In the genomic region with DNA sequence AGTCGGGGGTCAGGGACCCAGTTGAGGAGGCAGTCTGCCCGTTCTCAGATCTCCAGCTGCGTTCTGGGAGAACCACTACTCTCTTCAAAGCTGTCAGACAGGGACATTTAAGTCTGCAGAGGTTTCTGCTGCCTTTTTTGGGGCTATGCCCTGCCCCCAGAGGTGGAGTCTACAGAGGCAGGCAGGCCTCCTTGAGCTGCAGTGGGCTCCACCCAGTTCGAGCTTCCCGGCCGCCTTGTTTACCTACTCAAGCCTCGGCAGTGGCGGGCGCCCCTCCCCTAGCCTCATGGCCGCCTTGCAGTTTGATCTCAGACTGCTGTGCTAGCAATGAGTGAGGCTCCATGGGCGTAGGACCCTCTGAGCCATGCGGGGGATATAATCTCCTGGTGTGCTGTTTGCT, we compare ENCODE assay signal across 8 cellular contexts. TPM values are rescaled to one million over a fixed set of nuclear protein-coding genes. Genes with fewer than 3 reads are reported as not detected.
DNase-seq lines count a peak whose midpoint lies in the region; ATAC-seq and TF ChIP-seq lines count a peak whose summit lies in the region.
"Not testable (repeated sequence)": the region's sequence is repeated elsewhere in the genome, so short reads cannot be mapped to it uniquely, and the experiment has no call there.

No MANE protein-coding gene starts in this region.

- not testable (repeated sequence) for H3K36me3 Mint-ChIP-seq in nephron (ENCODE audit: low read depth)

- peak overlapping the region in 2 of 3 experiments; percentile 19 to 43 for H3K4me3 Mint-ChIP-seq in nephron

- H3K4me3 ChIP-seq in Peyer's patch (peak overlapping the region in 2 of 4 donors; percentile 40 to 52), duodenal mucosa (ENCODE audit: low read depth in 1 of 2, low read length in 2 of 2) (peak overlapping the region; percentile 60 to 63), left lung (peak overlapping the region; percentile 8 to 23), upper lobe of right lung (peak overlapping the region; percentile 35)

- not testable (repeated sequence) for H3K9me3 ChIP-seq in Peyer's patch; duodenal mucosa (ENCODE audit: control insufficient read depth in 1 of 2, low read length in 2 of 2); left lung; upper lobe of right lung

- DNase-seq in DMS53 treated with DMSO at 0.1 percent for 48 hours (lab: John Stamatoyannopoulos, UW; ENCODE audit: unreplicated experiment) (peak; percentile 32), NCI-H2081 (lab: John Stamatoyannopoulos, UW) (peak; percentile 27 to 63), NCI-H526 (lab: John Stamatoyannopoulos, UW) (peak; percentile 32 to 63), Peyer's patch (peak in 2 of 3 donors; percentile 74 to 82), left lung (peak; percentile 72 to 85), upper lobe of right lung (peak; percentile 87)

- peak; percentile 83 for ATAC-seq in left lung
- not testable (repeated sequence) for ATAC-seq in upper lobe of right lung

- not testable (repeated sequence) for H3K4me1 Mint-ChIP-seq in nephron

- not testable (repeated sequence) for H3K27me3 ChIP-seq in Peyer's patch; duodenal mucosa (ENCODE audit: control insufficient read depth in 1 of 2, insufficient read depth in 2 of 2, low read length in 2 of 2); left lung; upper lobe of right lung

- TF ChIP-seq CTCF in Peyer's patch (IDR thresholded peaks at IDR 0.05): peak in 2 of 6 experiments; percentile 18 to 24
- not testable (repeated sequence) for TF ChIP-seq CTCF in left lung (IDR thresholded peaks at IDR 0.05); nephron (IDR thresholded peaks at IDR 0.05; ENCODE audit: unreplicated experiment in 3 of 3); upper lobe of right lung (IDR thresholded peaks at IDR 0.05)

- H3K27ac ChIP-seq in Peyer's patch (peak overlapping the region in 3 of 4 donors; percentile 65 to 93 (median 82)), duodenal mucosa (ENCODE audit: low read depth, low read length) (peak overlapping the region; percentile 65), left lung (peak overlapping the region in 1 of 2 donors; percentile 50)
- H3K27ac ChIP-seq in upper lobe of right lung: not testable (repeated sequence)

- not testable (repeated sequence) for H3K27me3 Mint-ChIP-seq in nephron (ENCODE audit: low read depth)

- H3K36me3 ChIP-seq in Peyer's patch; duodenal mucosa (ENCODE audit: control insufficient read depth in 1 of 2, insufficient read depth in 2 of 2, low read length in 2 of 2); left lung; upper lobe of right lung: not testable (repeated sequence)

- intact Hi-C loops in left lung (cut with DNase I); upper lobe of right lung (cut with DNase I): not testable (repeated sequence)

- peak overlapping the region; percentile 79 to 99 (median 92) for H3K27ac Mint-ChIP-seq in nephron

- H3K4me1 ChIP-seq in Peyer's patch: peaks cover 0 to 24% (median 0%) of the 10 kb centered on the region in 4 donors
- H3K4me1 ChIP-seq in duodenal mucosa (ENCODE audit: control insufficient read depth in 1 of 2, insufficient read depth in 2 of 2, low read length in 2 of 2): peaks cover 4 to 27% of the 10 kb centered on the region in 2 donors
- H3K4me1 ChIP-seq in left lung, upper lobe of right lung: not testable (repeated sequence)

- not testable (repeated sequence) for H3K9me3 Mint-ChIP-seq in nephron

- TF ChIP-seq POLR2A in Peyer's patch (IDR thresholded peaks at IDR 0.05): not testable (repeated sequence)

- peak overlapping the region in 1 of 2 donors; percentile 55 for H3K9ac ChIP-seq in duodenal mucosa (ENCODE audit: low read depth in 1 of 2, low read length in 2 of 2)

RNA-seq across cellular contexts. Expression of a gene that starts 17.4 kb away (rescaled TPM):
- 10 to 100 TPM; 25.6 to 78.0 (median 60.0) TPM for total RNA-seq in Peyer's patch
- total RNA-seq in left lung: 1 to 10 TPM; 3.7 to 4.2 TPM
- total RNA-seq in upper lobe of right lung: 2.8 TPM

Comparison
In these comparisons a context has a peak if more than half of its experiments do, and no peak if none do; other contexts are left out.
1. DNase-seq: peak in every context shown above with its lines; median percentile 87 in upper lobe of right lung; 78 in left lung; 78 in Peyer's patch; 48 in NCI-H526; 45 in NCI-H2081; 32 in DMS53 treated with DMSO at 0.1 percent for 48 hours.